In genomic region chr22:44371741-44372525, GRCh38 we compare ENCODE assay signal across 1 cellular context.
TF ChIP-seq lines count a peak whose summit lies in the region.

No MANE protein-coding gene starts in this region.

TF ChIP-seq in WTC11, 78 proteins besides CTCF, POLR2A, EP300 and RAD21 (continued from another document):
- TF ChIP-seq, protein P1, sequence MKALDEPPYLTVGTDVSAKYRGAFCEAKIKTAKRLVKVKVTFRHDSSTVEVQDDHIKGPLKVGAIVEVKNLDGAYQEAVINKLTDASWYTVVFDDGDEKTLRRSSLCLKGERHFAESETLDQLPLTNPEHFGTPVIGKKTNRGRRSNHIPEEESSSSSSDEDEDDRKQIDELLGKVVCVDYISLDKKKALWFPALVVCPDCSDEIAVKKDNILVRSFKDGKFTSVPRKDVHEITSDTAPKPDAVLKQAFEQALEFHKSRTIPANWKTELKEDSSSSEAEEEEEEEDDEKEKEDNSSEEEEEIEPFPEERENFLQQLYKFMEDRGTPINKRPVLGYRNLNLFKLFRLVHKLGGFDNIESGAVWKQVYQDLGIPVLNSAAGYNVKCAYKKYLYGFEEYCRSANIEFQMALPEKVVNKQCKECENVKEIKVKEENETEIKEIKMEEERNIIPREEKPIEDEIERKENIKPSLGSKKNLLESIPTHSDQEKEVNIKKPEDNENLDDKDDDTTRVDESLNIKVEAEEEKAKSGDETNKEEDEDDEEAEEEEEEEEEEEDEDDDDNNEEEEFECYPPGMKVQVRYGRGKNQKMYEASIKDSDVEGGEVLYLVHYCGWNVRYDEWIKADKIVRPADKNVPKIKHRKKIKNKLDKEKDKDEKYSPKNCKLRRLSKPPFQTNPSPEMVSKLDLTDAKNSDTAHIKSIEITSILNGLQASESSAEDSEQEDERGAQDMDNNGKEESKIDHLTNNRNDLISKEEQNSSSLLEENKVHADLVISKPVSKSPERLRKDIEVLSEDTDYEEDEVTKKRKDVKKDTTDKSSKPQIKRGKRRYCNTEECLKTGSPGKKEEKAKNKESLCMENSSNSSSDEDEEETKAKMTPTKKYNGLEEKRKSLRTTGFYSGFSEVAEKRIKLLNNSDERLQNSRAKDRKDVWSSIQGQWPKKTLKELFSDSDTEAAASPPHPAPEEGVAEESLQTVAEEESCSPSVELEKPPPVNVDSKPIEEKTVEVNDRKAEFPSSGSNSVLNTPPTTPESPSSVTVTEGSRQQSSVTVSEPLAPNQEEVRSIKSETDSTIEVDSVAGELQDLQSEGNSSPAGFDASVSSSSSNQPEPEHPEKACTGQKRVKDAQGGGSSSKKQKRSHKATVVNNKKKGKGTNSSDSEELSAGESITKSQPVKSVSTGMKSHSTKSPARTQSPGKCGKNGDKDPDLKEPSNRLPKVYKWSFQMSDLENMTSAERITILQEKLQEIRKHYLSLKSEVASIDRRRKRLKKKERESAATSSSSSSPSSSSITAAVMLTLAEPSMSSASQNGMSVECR (CRISPR knock-in tag; IDR thresholded peaks at IDR 0.05; ENCODE audit: borderline replicate concordance) = no peak
- TF ChIP-seq IRF2 (CRISPR knock-in tag; IDR thresholded peaks at IDR 0.05; ENCODE audit: borderline replicate concordance, low read depth) (no peak), MAX (CRISPR knock-in tag; IDR thresholded peaks at IDR 0.05) (no peak), SP1 (CRISPR knock-in tag; conservative IDR thresholded peaks at IDR 0.05) (no peak), TEAD4 (CRISPR knock-in tag; IDR thresholded peaks at IDR 0.05) (no peak), RELA (CRISPR knock-in tag; IDR thresholded peaks at IDR 0.05; ENCODE audit: borderline replicate concordance) (no peak), ZNF423 (CRISPR knock-in tag; IDR thresholded peaks at IDR 0.05) (no peak), JAZF1 (CRISPR knock-in tag; IDR thresholded peaks at IDR 0.05) (no peak), ZNF138 (CRISPR knock-in tag; conservative IDR thresholded peaks at IDR 0.05) (no peak), ETV6 (CRISPR knock-in tag; IDR thresholded peaks at IDR 0.05) (no peak)
TF ChIP-seq in WTC11: peak in this region for 0.
